17 cellular contexts compared by ENCODE assay signal in genomic region chr1:48018799-48019198, GRCh38. TPM values are rescaled to one million over a fixed set of nuclear protein-coding genes. Genes with fewer than 3 reads are reported as not detected.
"Had no signal": no experiment of that assay in that cellular context is flagged by ENCODE, and none has a peak within 500 bp of the region (broad histone marks: within the 10 kb centered on the region; RNA-seq: fewer than 3 reads in every experiment).

No MANE protein-coding gene starts in this region.

- H3K4me1 Mint-ChIP-seq: naive B cell; stimulated activated memory B cell treated with anti-CD40 and anti-IgM and Interleukin-4, amounts not matched to agents 10 μg/mL and 1 μg/mL and 100 μg/mL, for 72 hours had no signal

- H3K9me3 Mint-ChIP-seq: activated T-cell treated with anti-CD3 and anti-CD28 coated beads, Interleukin-2, amount 50 U/mL, for 4 hours; naive B cell; stimulated activated memory B cell treated with anti-CD40 and anti-IgM and Interleukin-4, amounts not matched to agents 10 μg/mL and 1 μg/mL and 100 μg/mL, for 72 hours; T-helper 2 cell treated with Interferon-gamma antibody and Interleukin-4, amounts not matched to agents 5 μg/mL and 100 μg/mL, for 36 hours; type B pancreatic cell had no signal

- FAIRE-seq: small intestine had no signal

- H3K9me3 ChIP-seq: heart left ventricle, neutrophil, SJCRH30 had no signal

- H3K27ac Mint-ChIP-seq: naive B cell; stimulated activated memory B cell treated with anti-CD40 and anti-IgM and Interleukin-4, amounts not matched to agents 10 μg/mL and 1 μg/mL and 100 μg/mL, for 72 hours; T-helper 2 cell treated with Interferon-gamma antibody and Interleukin-4, amounts not matched to agents 5 μg/mL and 100 μg/mL, for 36 hours; type B pancreatic cell had no signal

- H3K4me3 ChIP-seq: heart left ventricle, SJCRH30 had no signal

- H3K4me3 Mint-ChIP-seq: activated T-cell treated with anti-CD3 and anti-CD28 coated beads, Interleukin-2, amount 50 U/mL, for 4 hours; naive B cell; stimulated activated memory B cell treated with anti-CD40 and anti-IgM and Interleukin-4, amounts not matched to agents 10 μg/mL and 1 μg/mL and 100 μg/mL, for 72 hours; T-helper 2 cell treated with Interferon-gamma antibody and Interleukin-4, amounts not matched to agents 5 μg/mL and 100 μg/mL, for 36 hours; type B pancreatic cell had no signal

- H3K4me1 ChIP-seq: SJCRH30 had no signal

- DNase-seq: activated CD4-positive, alpha-beta T cell treated with anti-CD3 and anti-CD28 coated beads, Interleukin-2, amount 50 U/mL, for 1 hour; activated gamma-delta T cell; activated T-cell treated with anti-CD3 and anti-CD28 coated beads, Interleukin-2, amount 50 U/mL, for 4 hours; cortex of kidney; effector memory CD4-positive, alpha-beta T cell; erythroblast; foreskin fibroblast; heart left ventricle; midbrain; naive B cell; right cardiac atrium; SJCRH30; small intestine had no signal

- H3K36me3 ChIP-seq: heart left ventricle, neutrophil, SJCRH30 had no signal

- H3K27ac ChIP-seq: neutrophil, SJCRH30 had no signal

- ATAC-seq: activated T-cell treated with anti-CD3 and anti-CD28 coated beads, Interleukin-2, amount 50 U/mL, for 4 hours; stimulated activated memory B cell treated with anti-CD40 and anti-IgM and Interleukin-4, amounts not matched to agents 10 μg/mL and 1 μg/mL and 100 μg/mL, for 72 hours had no signal

- H3K36me3 Mint-ChIP-seq: naive B cell; stimulated activated memory B cell treated with anti-CD40 and anti-IgM and Interleukin-4, amounts not matched to agents 10 μg/mL and 1 μg/mL and 100 μg/mL, for 72 hours; type B pancreatic cell had no signal

RNA-seq across cellular contexts. Expression of gene TRABD2B, which starts 21.6 kb away (rescaled TPM):
- total RNA-seq: activated T-cell treated with anti-CD3 and anti-CD28 coated beads, Interleukin-2, amount 50 U/mL, for 4 hours had no signal
